In the genomic region with DNA sequence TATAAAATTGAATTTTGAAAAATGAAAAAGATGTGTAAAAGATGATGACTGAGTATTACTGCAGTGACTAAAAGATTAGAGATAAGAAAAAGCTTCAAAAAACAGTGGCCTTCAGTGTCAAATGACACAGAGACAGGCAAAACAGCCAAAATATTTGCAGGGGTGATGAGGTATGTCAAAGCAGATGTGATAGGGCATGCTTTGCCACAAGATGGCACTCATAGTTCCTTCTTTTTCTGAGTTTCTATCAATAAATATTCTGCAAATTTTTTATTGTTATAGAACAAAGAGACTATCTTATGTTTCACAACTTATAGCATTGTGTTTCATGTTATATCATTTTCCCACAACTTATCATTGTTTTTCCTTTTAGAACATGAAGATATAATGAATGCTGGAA, we compare ENCODE assay signal across 9 cellular contexts.
A peak's percentile ranks its signal among the peaks of the same experiment; 100 is the strongest.
DNase-seq lines count a peak whose midpoint lies in the region; ATAC-seq and TF ChIP-seq lines count a peak whose summit lies in the region.
"Had no signal": no experiment of that assay in that cellular context is flagged by ENCODE, and none has a peak within 500 bp of the region (broad histone marks: within the 10 kb centered on the region; RNA-seq: fewer than 3 reads in every experiment).

No MANE protein-coding gene starts in this region.

- peak; percentile 62 for TF ChIP-seq RAD21 in HCT116 (IDR thresholded peaks at IDR 0.05; ENCODE audit: low read depth)

- H3K9ac ChIP-seq in HCT116 (ENCODE audit: low read length) = no peak overlapping the region

- H3K9me2 ChIP-seq in HCT116 (ENCODE audit: insufficient read depth) = no peaks in the 10 kb centered on the region

- H2AFZ ChIP-seq in HCT116 (ENCODE audit: low read depth, low read length, poor library complexity, severe bottlenecking) = no peak overlapping the region

- H3K36me3 ChIP-seq in HCT116 (ENCODE audit: control insufficient read depth in 1 of 2, insufficient read depth in 2 of 2, low read length in 2 of 2) = no peaks in the 10 kb centered on the region

- RAD21 ChIA-PET in HCT116 (lab: Charles Lee; ENCODE audit: low non-redundant PET in 1 of 2, low total read pairs in 2 of 2, uncharacterized antibody in 2 of 2, unreplicated experiment in 2 of 2) = no interaction called here

- peaks cover 6 to 8% of the 10 kb centered on the region in 2 donors for H3K27me3 Mint-ChIP-seq in T-cell

- H3K9me3 ChIP-seq in HCT116 (ENCODE audit: control insufficient read depth in 1 of 2, insufficient read depth in 1 of 2, low read depth in 1 of 2, low read length in 2 of 2) = no peaks in the 10 kb centered on the region

- TF ChIP-seq CTCF in C4-2B (conservative IDR thresholded peaks at IDR 0.05) = peak; percentile 59
- peak; percentile 52 to 58 (median 57); a peak in 5 of 6 replicates for TF ChIP-seq CTCF in HCT116 (IDR thresholded peaks at IDR 0.05 in 2 of 3, conservative IDR thresholded peaks at IDR 0.05 in 1 of 3; ENCODE audit: borderline replicate concordance in 1 of 3, insufficient read depth in 1 of 3, low read depth in 2 of 3, low read length in 2 of 3)

- no peaks in the 10 kb centered on the region for H4K20me1 ChIP-seq in HCT116 (ENCODE audit: insufficient read depth)

- H3K4me3 ChIP-seq in HCT116 (replicated peaks in 1 of 2; ENCODE audit: low read depth in 1 of 2, low read length in 2 of 2) = no peak overlapping the region

- no peak overlapping the region for H3K4me3 Mint-ChIP-seq in T-cell

- no peak overlapping the region for H3K27ac Mint-ChIP-seq in T-cell

- no peaks in the 10 kb centered on the region for H3K36me3 Mint-ChIP-seq in T-cell
- H3K36me3 Mint-ChIP-seq: activated naive CD4-positive, alpha-beta T cell treated with anti-CD3 and anti-CD28 coated beads, Interleukin-2, amount 50 U/mL, for 72 hours had no signal

- H3K27ac ChIP-seq in C4-2B (no peak overlapping the region), HCT116 (ENCODE audit: low read depth, low read length) (no peak overlapping the region)

- ATAC-seq in HCT116 (peak; percentile 64; the same call in 1 of the 2 replicates), SK-N-SH treated with all-trans-retinoic acid at 6 μM for 48 hours (no peak), T-cell (replicated peaks in 1 of 4) (no peak), HG03565 (IDR thresholded peaks at IDR 0.05; ENCODE audit: unreplicated experiment) (no peak), GM18867 (IDR thresholded peaks at IDR 0.05; ENCODE audit: unreplicated experiment) (no peak)
- ATAC-seq: activated naive CD4-positive, alpha-beta T cell treated with anti-CD3 and anti-CD28 coated beads, Interleukin-2, amount 50 U/mL, for 72 hours had no signal

- CTCF ChIA-PET in HCT116 (lab: Charles Lee) (no interaction called here), T-cell (lab: Charles Lee) (no interaction called here)

- peaks cover 22% of the 10 kb centered on the region for H3K27me3 ChIP-seq in HCT116 (ENCODE audit: insufficient read depth, low read length)

- H3K4me1 ChIP-seq in HCT116 (ENCODE audit: control insufficient read depth in 1 of 2, insufficient read depth in 2 of 2, low read length in 2 of 2) = no peaks in the 10 kb centered on the region

- H3K4me2 ChIP-seq in HCT116 (ENCODE audit: low read length) = no peak overlapping the region

- no TSS peak for BruUV-seq in HCT116 (replicated peaks; lab: Mats Ljungman, UMichigan)

- peak; percentile 15 for DNase-seq in HCT116 (ENCODE audit: low read depth, low spot score)
- peak; percentile 2 for DNase-seq in hepatic stellate cell (ENCODE audit: low spot score)
- DNase-seq in T-cell = no peak
- DNase-seq in activated CD4-positive, alpha-beta T cell treated with anti-CD3 and anti-CD28 coated beads, Interleukin-2, amount 50 U/mL, for 1 hour = no peak

- TF ChIP-seq POLR2A in HCT116 (IDR thresholded peaks at IDR 0.05; ENCODE audit: borderline replicate concordance, extremely low read depth, insufficient read depth, insufficient read length) = no peak

- H3K79me2 ChIP-seq in HCT116 (ENCODE audit: insufficient read depth, low read length) = no peaks in the 10 kb centered on the region

- POLR2A ChIA-PET in HCT116 (lab: Charles Lee) = no interaction called here
- POLR2A ChIA-PET in T-cell (lab: Charles Lee) = no interaction called here

- no peaks in the 10 kb centered on the region for H3K4me1 Mint-ChIP-seq in T-cell

- intact Hi-C loops in HCT116 (cut with micrococcal nuclease) = loop anchor here (5.0 kb wide), 4 partner anchors 251 to 486 kb away; no protein-coding TSS in a partner anchor

- peaks cover 0 to 7% (median 0%) of the 10 kb centered on the region in 3 donors for H3K9me3 Mint-ChIP-seq in T-cell
- H3K9me3 Mint-ChIP-seq: activated naive CD4-positive, alpha-beta T cell treated with anti-CD3 and anti-CD28 coated beads, Interleukin-2, amount 50 U/mL, for 72 hours had no signal

TF ChIP-seq in HCT116, 20 proteins besides CTCF, POLR2A, EP300 and RAD21:
- TF ChIP-seq EGR1 (IDR thresholded peaks at IDR 0.05; ENCODE audit: low read depth) = no peak

TF ChIP-seq in SK-N-SH treated with all-trans-retinoic acid at 6 μM for 48 hours, 23 proteins besides CTCF, POLR2A, EP300 and RAD21:
- TF ChIP-seq ZNF8 (CRISPR knock-in tag; IDR thresholded peaks at IDR 0.05) = peak; percentile 93
- TF ChIP-seq RARB (CRISPR knock-in tag; IDR thresholded peaks at IDR 0.05) = no peak

Comparison
In these comparisons a context has a peak if more than half of its experiments do, and no peak if none do; other contexts are left out.
1. DNase-seq: peak in HCT116 (single experiment) and hepatic stellate cell (single experiment); none in T-cell (0 of 34) and activated CD4-positive, alpha-beta T cell treated with anti-CD3 and anti-CD28 coated beads, Interleukin-2, amount 50 U/mL, for 1 hour (single experiment).